In the genomic region with DNA sequence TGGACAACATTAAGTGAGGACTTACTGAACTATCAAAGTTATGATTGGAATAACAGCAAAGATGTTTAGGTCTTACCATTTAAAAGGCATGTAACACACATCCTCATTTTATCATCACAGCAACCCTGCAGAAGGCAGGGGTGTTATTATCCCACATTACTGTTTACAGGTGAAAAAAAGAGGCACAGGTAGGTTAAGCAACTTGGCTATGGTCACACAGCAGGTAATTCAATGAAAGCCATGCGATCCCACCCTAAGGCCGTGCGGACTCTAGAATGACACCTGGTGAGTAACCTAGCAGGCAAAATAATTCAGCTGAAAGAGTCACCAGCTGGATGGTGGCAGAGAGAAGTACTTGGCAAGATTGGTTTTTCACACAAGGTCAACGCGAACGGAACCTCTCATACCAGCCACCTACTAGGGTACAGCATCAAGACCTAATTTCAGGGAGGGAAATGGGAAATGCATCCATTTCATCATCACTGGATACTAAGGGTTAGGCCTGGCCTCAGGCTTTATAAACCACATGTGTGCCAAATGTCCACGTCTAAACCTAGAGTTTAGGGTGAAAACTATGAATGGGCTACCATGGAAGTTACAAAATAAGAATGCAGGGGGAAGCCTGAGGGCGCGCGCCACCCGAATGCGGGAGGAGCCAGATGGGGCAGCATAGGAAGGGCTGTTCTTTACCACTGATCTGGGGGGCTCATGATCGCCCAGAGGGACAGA, we compare ENCODE assay signal across 1 cellular context.
TF ChIP-seq lines count a peak whose summit lies in the region.

No MANE protein-coding gene starts in this region.

TF ChIP-seq in SK-N-SH, 30 proteins besides CTCF, POLR2A, EP300 and RAD21 (continued from another document):
- no peak for TF ChIP-seq NFIC (IDR thresholded peaks at IDR 0.05; ENCODE audit: borderline replicate concordance)
